In the genomic region with DNA sequence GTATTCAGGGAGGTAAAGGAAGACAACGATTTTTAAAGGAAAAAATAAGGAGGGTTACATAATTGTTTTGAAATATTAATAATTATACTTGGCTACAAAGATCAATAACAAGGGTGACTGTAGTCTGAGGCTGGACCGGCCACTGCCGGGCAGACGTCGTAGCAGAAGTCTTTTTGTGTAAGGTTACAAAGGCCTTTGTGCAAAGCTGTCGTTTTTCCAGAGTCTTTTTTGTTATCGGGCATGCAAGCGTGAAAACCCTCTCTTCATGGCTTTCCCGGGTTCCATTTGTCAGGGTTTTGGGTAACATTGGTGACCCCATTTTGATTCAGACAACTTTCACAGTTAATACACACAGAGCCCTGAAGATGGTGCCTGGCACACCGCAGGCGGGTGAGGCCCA, we compare ENCODE assay signal across 21 cellular contexts.
"Had no signal": no experiment of that assay in that cellular context is flagged by ENCODE, and none has a peak within 500 bp of the region (broad histone marks: within the 10 kb centered on the region; RNA-seq: fewer than 3 reads in every experiment).

No MANE protein-coding gene starts in this region.

- DNase-seq: activated CD4-positive, alpha-beta T cell treated with anti-CD3 and anti-CD28 coated beads, Interleukin-2, amount 10 ng/mL, durations not matched to agents 7 days and 5 days; activated CD8-positive, alpha-beta memory T cell treated with anti-CD3 and anti-CD28 coated beads, Interleukin-2, amount 50 U/mL, for 4 hours; activated effector memory CD4-positive, alpha-beta T cell treated with Interleukin-2 at 50 U/mL for 16 hours; activated T-cell treated with anti-CD3 and anti-CD28 coated beads, Interleukin-2, amount 50 U/mL, for 48 hours; dermis blood vessel endothelial cell; foreskin keratinocyte; heart left ventricle; kidney glomerular epithelial cell; left ventricle myocardium superior; mucosa of descending colon; naive thymus-derived CD4-positive, alpha-beta T cell; stimulated activated CD4-positive, alpha-beta T cell treated with anti-CD3 and anti-CD28 coated beads, Interleukin-12 subunit alpha, Interleukin-12 subunit beta, amount 100 ng/mL, for 4 hours; stimulated activated CD4-positive, alpha-beta T cell treated with anti-CD3 and anti-CD28 coated beads, Interleukin-1b, Interleukin-23, amount 100 ng/mL, for 48 hours; stimulated activated CD8-positive, alpha-beta memory T cell treated with anti-CD3 and anti-CD28 coated beads, Interleukin-4, amount 100 ng/mL, for 48 hours; stimulated activated naive CD4-positive, alpha-beta T cell treated with Interleukin-2 at 50 U/mL for 16 hours; upper lobe of left lung had no signal

- H3K4me3 ChIP-seq: heart left ventricle, mucosa of descending colon, right atrium auricular region, suprapubic skin, upper lobe of left lung had no signal

- ATAC-seq: activated CD4-positive, CD25-positive, alpha-beta regulatory T cell treated with anti-CD3 and anti-CD28 coated beads, Interleukin-2, amount 50 U/mL, for 24 hours; foreskin keratinocyte; heart left ventricle; left ventricle myocardium superior; mucosa of descending colon; naive thymus-derived CD4-positive, alpha-beta T cell had no signal

- H3K27ac ChIP-seq: epithelial cell of prostate, foreskin keratinocyte, heart left ventricle, neutrophil, right atrium auricular region, suprapubic skin, upper lobe of left lung had no signal

- H3K27me3 ChIP-seq: foreskin keratinocyte, heart left ventricle, neutrophil, right atrium auricular region, suprapubic skin, upper lobe of left lung had no signal

- H3K9me3 ChIP-seq: heart left ventricle, mucosa of descending colon, neutrophil, right atrium auricular region, suprapubic skin, upper lobe of left lung had no signal

- H3K4me1 ChIP-seq: foreskin keratinocyte, suprapubic skin, upper lobe of left lung had no signal
